In genomic region chr14:51651388-51652167, GRCh38 we compare ENCODE assay signal across 8 cellular contexts. TPM values are rescaled to one million over a fixed set of nuclear protein-coding genes. Genes with fewer than 3 reads are reported as not detected.
A peak's percentile ranks its signal among the peaks of the same experiment; 100 is the strongest.
DNase-seq lines count a peak whose midpoint lies in the region; ATAC-seq and TF ChIP-seq lines count a peak whose summit lies in the region.

FRMD6 (plus strand) TSS chr14:51651910; CDS start chr14:51689837, 37,927 bp downstream.

- H2AFZ ChIP-seq in PC-9: peak within 1 kb of the TSS; percentile 94

- peak; percentile 84 for DNase-seq in Calu3
- peak; percentile 70 to 86 for DNase-seq in PC-9
- DNase-seq in activated T-helper 1 cell treated with Interleukin-2 at 50 U/mL for 16 hours (ENCODE audit: low read depth): peak; percentile 72
- peak; percentile 89 for DNase-seq in fibroblast of gingiva (ENCODE audit: low read depth)
- DNase-seq in naive thymus-derived CD4-positive, alpha-beta T cell: peak; percentile 75 to 90 (median 83)

- TF ChIP-seq CTCF in Calu3 (IDR thresholded peaks at IDR 0.05; ENCODE audit: unreplicated experiment) (peak; percentile 55), PC-9 (conservative IDR thresholded peaks at IDR 0.05) (peak; percentile 79)

- H3K4me1 Mint-ChIP-seq in Calu3 (ENCODE audit: low read depth, unreplicated experiment): peaks cover 17% of the 10 kb centered on the region
- peaks cover 12 to 29% (median 18%) of the 10 kb centered on the region in 7 donors for H3K4me1 Mint-ChIP-seq in naive thymus-derived CD4-positive, alpha-beta T cell
- peaks cover 14% of the 10 kb centered on the region for H3K4me1 Mint-ChIP-seq in stimulated activated memory B cell treated with anti-CD40 and anti-IgM and Interleukin-4, amounts not matched to agents 10 μg/mL and 1 μg/mL and 100 μg/mL, for 72 hours

- intact Hi-C loops in Calu3 (cut with micrococcal nuclease; ENCODE audit: unreplicated experiment): loop anchor here (2.0 to 10.0 kb wide), 4 partner anchors 117 to 689 kb away; no protein-coding TSS in a partner anchor
- intact Hi-C loops in PC-9 (cut with micrococcal nuclease; ENCODE audit: unreplicated experiment): loop anchor here (2.0 to 5.0 kb wide), 4 partner anchors 97 to 257 kb away; no protein-coding TSS in a partner anchor
- intact Hi-C loops in naive thymus-derived CD4-positive, alpha-beta T cell (cut with micrococcal nuclease): loop anchor here (1.0 to 10.0 kb wide), 21 partner anchors 91 to 1502 kb away; partner anchors contain the start of genes GNPNAT1 (in 2 of the 2), GPR137C (in 2 of the 2), RTRAF (in 2 of the 2) and TRIM9 (in 2 of the 2)

- peak within 1 kb of the TSS; percentile 58 for H3K27ac Mint-ChIP-seq in Calu3 (ENCODE audit: unreplicated experiment)
- H3K27ac Mint-ChIP-seq in naive thymus-derived CD4-positive, alpha-beta T cell: peak within 1 kb of the TSS in 8 of 9 donors; percentile 20 to 83 (median 73)
- H3K27ac Mint-ChIP-seq in stimulated activated memory B cell treated with anti-CD40 and anti-IgM and Interleukin-4, amounts not matched to agents 10 μg/mL and 1 μg/mL and 100 μg/mL, for 72 hours: peak within 1 kb of the TSS; percentile 55

- peaks cover 87% of the 10 kb centered on the region for H3K79me2 ChIP-seq in PC-9 (ENCODE audit: low read depth)

- peak within 1 kb of the TSS; percentile 97 for H3K4me2 ChIP-seq in PC-9

- no peaks in the 10 kb centered on the region for H3K9me2 ChIP-seq in PC-9 (ENCODE audit: insufficient read depth)

- H3K9me3 ChIP-seq in HUES48 (ENCODE audit: control insufficient read depth, insufficient read depth, low read length): no peaks in the 10 kb centered on the region
- H3K9me3 ChIP-seq in PC-9 (ENCODE audit: insufficient read depth, low read depth): no peaks in the 10 kb centered on the region
- no peaks in the 10 kb centered on the region for H3K9me3 ChIP-seq in naive thymus-derived CD4-positive, alpha-beta T cell (ENCODE audit: control insufficient read depth in 2 of 3, low read length in 3 of 3)

- H3K27ac ChIP-seq in HUES48 (ENCODE audit: low read depth, low read length): peak within 1 kb of the TSS; percentile 91
- H3K27ac ChIP-seq in PC-9: peak within 1 kb of the TSS; percentile 88
- H3K27ac ChIP-seq in naive thymus-derived CD4-positive, alpha-beta T cell (ENCODE audit: low read depth, low read length): peak within 1 kb of the TSS; percentile 78

- peaks cover 17% of the 10 kb centered on the region for H3K4me1 ChIP-seq in HUES48 (ENCODE audit: control insufficient read depth, insufficient read depth, low read length)
- peaks cover 51% of the 10 kb centered on the region for H3K4me1 ChIP-seq in PC-9 (replicated peaks; ENCODE audit: insufficient read depth)
- H3K4me1 ChIP-seq in naive thymus-derived CD4-positive, alpha-beta T cell (ENCODE audit: control insufficient read depth in 2 of 2, insufficient read depth in 2 of 2, low read length in 2 of 2): peaks cover 6 to 18% of the 10 kb centered on the region in 2 donors

- peak within 1 kb of the TSS; percentile 80 for H3K4me3 Mint-ChIP-seq in Calu3 (ENCODE audit: low read depth, unreplicated experiment)
- peak within 1 kb of the TSS; percentile 77 to 89 (median 84) for H3K4me3 Mint-ChIP-seq in naive thymus-derived CD4-positive, alpha-beta T cell
- H3K4me3 Mint-ChIP-seq in stimulated activated memory B cell treated with anti-CD40 and anti-IgM and Interleukin-4, amounts not matched to agents 10 μg/mL and 1 μg/mL and 100 μg/mL, for 72 hours: peak within 1 kb of the TSS; percentile 81

- no peaks in the 10 kb centered on the region for H3K9me3 Mint-ChIP-seq in Calu3 (ENCODE audit: low read depth, unreplicated experiment)
- H3K9me3 Mint-ChIP-seq in naive thymus-derived CD4-positive, alpha-beta T cell: peaks cover 0 to 2% (median 0%) of the 10 kb centered on the region in 11 donors
- H3K9me3 Mint-ChIP-seq in stimulated activated memory B cell treated with anti-CD40 and anti-IgM and Interleukin-4, amounts not matched to agents 10 μg/mL and 1 μg/mL and 100 μg/mL, for 72 hours: no peaks in the 10 kb centered on the region

- peaks cover 36% of the 10 kb centered on the region for H3K36me3 Mint-ChIP-seq in Calu3 (ENCODE audit: insufficient read depth, unreplicated experiment)
- H3K36me3 Mint-ChIP-seq in naive thymus-derived CD4-positive, alpha-beta T cell: peaks cover 0 to 2% (median 0%) of the 10 kb centered on the region in 5 donors
- no peaks in the 10 kb centered on the region for H3K36me3 Mint-ChIP-seq in stimulated activated memory B cell treated with anti-CD40 and anti-IgM and Interleukin-4, amounts not matched to agents 10 μg/mL and 1 μg/mL and 100 μg/mL, for 72 hours

- peak within 1 kb of the TSS; percentile 91 for H3K4me3 ChIP-seq in HUES48 (ENCODE audit: low read depth, low read length)
- H3K4me3 ChIP-seq in PC-9: peak within 1 kb of the TSS; percentile 98
- peak within 1 kb of the TSS; percentile 76 for H3K4me3 ChIP-seq in naive thymus-derived CD4-positive, alpha-beta T cell (ENCODE audit: low read length)

- peaks cover 23% of the 10 kb centered on the region; the same call in 1 of the 2 replicates for H3F3A ChIP-seq in PC-9 (ENCODE audit: insufficient read depth, low read depth)

- peak; percentile 76 for ATAC-seq in GM21381 (IDR thresholded peaks at IDR 0.05; ENCODE audit: unreplicated experiment)
- ATAC-seq in naive thymus-derived CD4-positive, alpha-beta T cell: peak; percentile 90
- peak; percentile 89 for ATAC-seq in stimulated activated memory B cell treated with anti-CD40 and anti-IgM and Interleukin-4, amounts not matched to agents 10 μg/mL and 1 μg/mL and 100 μg/mL, for 72 hours

- H4K20me1 ChIP-seq in PC-9 (ENCODE audit: insufficient read depth): 0 out of 2 replicates have a peak, but pooled peaks cover 5% of the 10 kb centered on the region

- peak within 1 kb of the TSS; percentile 99 for H3K9ac ChIP-seq in HUES48 (ENCODE audit: low read depth, low read length)

- POLR2A ChIA-PET in PC-9 (lab: Charles Lee; ENCODE audit: unreplicated experiment): interaction anchor here (0.5 to 1.6 kb wide), 12 partner anchors 13 to 1410 kb away, joined by 3 to 33 read pairs (median 9); no protein-coding TSS in a partner anchor
- POLR2A ChIA-PET in naive thymus-derived CD4-positive, alpha-beta T cell (lab: Charles Lee): interaction anchor here (1.6 to 2.0 kb wide), 2 partner anchors 84 to 88 kb away, joined by 8 to 9 read pairs; no protein-coding TSS in a partner anchor

- H3K27me3 ChIP-seq in HUES48 (ENCODE audit: control insufficient read depth, insufficient read depth, low read length) (no peaks in the 10 kb centered on the region), PC-9 (ENCODE audit: insufficient read depth, low read depth) (no peaks in the 10 kb centered on the region)
- peaks cover 0 to 12% of the 10 kb centered on the region in 2 donors for H3K27me3 ChIP-seq in naive thymus-derived CD4-positive, alpha-beta T cell (ENCODE audit: control insufficient read depth in 2 of 2, insufficient read depth in 2 of 2, low read length in 2 of 2)

- BruUV-seq in Calu3 (replicated peaks; lab: Mats Ljungman, UMichigan) (no TSS peak), PC-9 (replicated peaks; lab: Mats Ljungman, UMichigan) (no TSS peak)

- CTCF ChIA-PET in Calu3 (lab: Charles Lee): interaction anchor here (0.6 to 2.6 kb wide), 16 partner anchors 18 to 418 kb away, joined by 3 to 17 read pairs (median 4); no protein-coding TSS in a partner anchor
- CTCF ChIA-PET in PC-9 (lab: Charles Lee): interaction anchor here (0.6 to 3.1 kb wide), 9 partner anchors 13 to 674 kb away, joined by 3 to 27 read pairs (median 7); no protein-coding TSS in a partner anchor
- CTCF ChIA-PET in naive thymus-derived CD4-positive, alpha-beta T cell (lab: Charles Lee): interaction anchor here (0.7 to 1.6 kb wide), 4 partner anchors 8 to 97 kb away, joined by 3 to 6 read pairs (median 4); no protein-coding TSS in a partner anchor

- no peaks in the 10 kb centered on the region for H3K27me3 Mint-ChIP-seq in Calu3 (ENCODE audit: unreplicated experiment)
- peaks cover 9 to 31% (median 19%) of the 10 kb centered on the region in 5 donors for H3K27me3 Mint-ChIP-seq in naive thymus-derived CD4-positive, alpha-beta T cell
- peaks cover 42% of the 10 kb centered on the region for H3K27me3 Mint-ChIP-seq in stimulated activated memory B cell treated with anti-CD40 and anti-IgM and Interleukin-4, amounts not matched to agents 10 μg/mL and 1 μg/mL and 100 μg/mL, for 72 hours

- H3K36me3 ChIP-seq in HUES48 (ENCODE audit: control insufficient read depth, insufficient read depth, low read length) (no peaks in the 10 kb centered on the region), PC-9 (ENCODE audit: low read depth) (0 out of 2 replicates have a peak, but pooled peaks cover under 1% of the 10 kb centered on the region)
- H3K36me3 ChIP-seq in naive thymus-derived CD4-positive, alpha-beta T cell (ENCODE audit: control insufficient read depth in 2 of 3, insufficient read depth in 3 of 3, low read length in 3 of 3): peaks cover 0 to 4% (median 0%) of the 10 kb centered on the region in 3 experiments

RNA-seq across cellular contexts. Expression of gene FRMD6, which starts in this region (rescaled TPM):
- total RNA-seq in Calu3 (2022) (17.0 and 33.3 TPM in 2 replicates), PC-9 (2021) (42.9 and 47.9 TPM in 2 replicates)
- total RNA-seq in naive thymus-derived CD4-positive, alpha-beta T cell: 1 to 10 TPM in 4 of 5 experiments, under 1 TPM in 1; 0.93 to 4.8 (median 3.9) TPM
- under 1 TPM; 0.28 to 0.51 TPM for polyA plus RNA-seq in naive thymus-derived CD4-positive, alpha-beta T cell

Comparison
In these comparisons a context has a peak if more than half of its experiments do, and no peak if none do; other contexts are left out.
1. Peak in every context shown above with its lines: DNase-seq, ATAC-seq, H3K4me3 ChIP-seq and H3K27ac ChIP-seq.